Comparison of ENCODE assay signal across 8 cellular contexts in the genomic region with DNA sequence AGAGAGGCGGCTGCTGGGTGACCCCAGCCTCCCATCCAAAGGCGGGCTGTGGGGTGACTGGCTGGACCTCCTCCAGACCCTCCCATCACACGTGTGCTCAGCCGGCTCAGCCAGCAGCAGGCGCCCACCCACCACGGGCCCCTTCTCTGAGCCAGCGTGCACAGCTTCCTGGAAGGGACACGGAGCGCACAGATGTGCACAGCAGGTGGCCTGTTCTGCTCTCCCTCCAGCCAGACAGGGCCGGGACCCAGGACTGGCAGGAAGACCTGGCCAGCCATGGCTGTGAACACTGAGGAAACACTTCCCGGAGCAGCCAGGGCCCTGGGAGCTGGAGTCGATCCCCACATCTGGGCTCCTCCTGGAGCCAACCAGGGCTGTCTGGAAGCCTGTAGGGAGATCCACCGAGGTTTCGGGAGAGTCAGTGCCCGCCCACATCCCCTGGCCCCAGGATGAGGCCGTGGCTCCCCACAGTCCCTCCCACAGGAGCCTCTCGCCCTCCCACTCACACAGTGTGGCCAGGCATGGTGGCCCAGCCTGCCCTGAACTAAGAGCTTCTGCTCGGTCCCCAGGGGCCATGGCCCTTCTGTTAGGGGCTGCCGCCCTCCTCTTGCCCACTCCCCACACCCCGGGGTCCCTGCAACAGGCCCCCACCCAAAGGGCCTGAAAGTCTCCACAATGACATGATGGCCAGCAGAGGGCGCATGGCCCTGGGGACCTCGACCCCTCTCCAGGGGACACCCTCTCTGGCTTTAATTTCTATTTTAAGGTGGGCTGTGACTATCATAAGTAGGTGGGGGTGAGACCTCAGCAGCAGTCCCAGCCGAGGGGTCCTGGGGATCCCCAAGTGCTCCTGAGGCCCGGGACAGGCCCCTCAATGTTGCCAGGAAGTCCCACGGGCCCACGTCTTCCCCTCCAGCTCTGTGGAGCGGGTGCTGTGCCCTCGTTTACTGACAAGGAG.
DNase-seq lines count a peak whose midpoint lies in the region; TF ChIP-seq lines count a peak whose summit lies in the region.

No MANE protein-coding gene starts in this region.

- H3K9me3 ChIP-seq in OCI-LY1 (ENCODE audit: low read length): no peaks in the 10 kb centered on the region
- no peaks in the 10 kb centered on the region for H3K9me3 ChIP-seq in esophagus muscularis mucosa

- H3K27ac ChIP-seq in OCI-LY1 (ENCODE audit: low read depth, low read length, poor library complexity, severe bottlenecking): no peak overlapping the region
- H3K27ac ChIP-seq in esophagus muscularis mucosa (replicated peaks in 1 of 4): no peak overlapping the region

- intact Hi-C loops in esophagus muscularis mucosa (cut with DNase I) (loop anchor here (10.0 kb wide), 1 partner anchor 225 kb away; no protein-coding TSS in a partner anchor), posterior vena cava (cut with DNase I) (loop anchor here in 1 of 2 donors (2.0 kb wide), 1 partner anchor 283 kb away; no protein-coding TSS in a partner anchor)

- CTCF ChIA-PET in GM10248 (lab: Yijun Ruan, JAX): interaction anchor here (0.7 to 4.4 kb wide), 19 partner anchors 9 to 295 kb away, joined by 3 to 27 read pairs (median 4); no protein-coding TSS in a partner anchor

- H3K4me1 ChIP-seq in OCI-LY1 (ENCODE audit: insufficient read depth, low read length, severe bottlenecking) (no peaks in the 10 kb centered on the region), esophagus muscularis mucosa (peaks cover 3 to 11% (median 8%) of the 10 kb centered on the region in 4 donors)

- H3K79me2 ChIP-seq in OCI-LY1 (ENCODE audit: insufficient read depth, low read length): no peaks in the 10 kb centered on the region

- POLR2A ChIA-PET in GM10248 (lab: Yijun Ruan, JAX): no interaction called here

- H3K4me3 ChIP-seq in OCI-LY1 (ENCODE audit: low read depth, low read length, poor library complexity, severe bottlenecking): no peak overlapping the region
- no peak overlapping the region for H3K4me3 ChIP-seq in esophagus muscularis mucosa

- no peaks in the 10 kb centered on the region for H4K20me1 ChIP-seq in OCI-LY1 (ENCODE audit: insufficient read depth, low read length)

- H3F3A ChIP-seq in OCI-LY1 (ENCODE audit: insufficient read depth, low read length): no peaks in the 10 kb centered on the region

- H3K4me2 ChIP-seq in OCI-LY1 (ENCODE audit: low read length): no peak overlapping the region

- H3K36me3 ChIP-seq in OCI-LY1 (ENCODE audit: insufficient read depth, low read length) (no peaks in the 10 kb centered on the region), esophagus muscularis mucosa (no peaks in the 10 kb centered on the region)

- no peaks in the 10 kb centered on the region for H3K9me2 ChIP-seq in OCI-LY1 (ENCODE audit: low read depth, low read length)

- no peaks in the 10 kb centered on the region for H3K27me3 ChIP-seq in OCI-LY1 (ENCODE audit: insufficient read depth, low read length)
- H3K27me3 ChIP-seq in esophagus muscularis mucosa: peaks cover 0 to 92% (median 3%) of the 10 kb centered on the region in 4 donors

- no peak for TF ChIP-seq EP300 in esophagus muscularis mucosa (IDR thresholded peaks at IDR 0.05)

- DNase-seq in GM10248 (ENCODE audit: extremely low spot score) (peak; percentile 51), esophagus muscularis mucosa (ENCODE audit: extremely low spot score) (no peak), posterior vena cava (ENCODE audit: low spot score) (peak; percentile 77), COR-L47 (lab: John Stamatoyannopoulos, UW) (no peak), NCI-H146 (lab: John Stamatoyannopoulos, UW) (no peak), NOMO-1 treated with DMSO at 0.1 percent for 48 hours (lab: John Stamatoyannopoulos, UW; ENCODE audit: unreplicated experiment) (no peak), RKO (ENCODE audit: low spot score) (no peak)

- H3K9ac ChIP-seq in OCI-LY1 (ENCODE audit: low read length): no peak overlapping the region

- 45% methylated on average over 10 of the region's 28 CpGs for WGBS in esophagus muscularis mucosa

- TF ChIP-seq POLR2A in esophagus muscularis mucosa (IDR thresholded peaks at IDR 0.05; ENCODE audit: low read depth): no peak

- TF ChIP-seq CTCF in GM10248 (IDR thresholded peaks at IDR 0.05; ENCODE audit: control extremely low read depth, extremely low read depth, low read depth, missing control alignments) (peak; percentile 66), OCI-LY1 (IDR thresholded peaks at IDR 0.05; ENCODE audit: low read length) (peak; percentile 73), esophagus muscularis mucosa (IDR thresholded peaks at IDR 0.05) (peak; percentile 19 to 44 (median 31))

- no peak overlapping the region for H2AFZ ChIP-seq in OCI-LY1 (ENCODE audit: low read length)

Comparison
In these comparisons a context has a peak if more than half of its experiments do, and no peak if none do; other contexts are left out.
1. DNase-seq: peak in GM10248 (single experiment) and posterior vena cava (single experiment); none in esophagus muscularis mucosa (single experiment), COR-L47 (single experiment), NCI-H146 (single experiment), NOMO-1 treated with DMSO at 0.1 percent for 48 hours (single experiment) and RKO (single experiment).
2. Peak in every context shown above with its lines, with median percentiles within 50 percentile points of each other: CTCF ChIP-seq.